20 cellular contexts compared by ENCODE assay signal in genomic region chr11:80379620-80380278, GRCh38.
DNase-seq lines count a peak whose midpoint lies in the region; ATAC-seq and TF ChIP-seq lines count a peak whose summit lies in the region.
"Had no signal": no experiment of that assay in that cellular context is flagged by ENCODE, and none has a peak within 500 bp of the region (broad histone marks: within the 10 kb centered on the region; RNA-seq: fewer than 3 reads in every experiment).

No MANE protein-coding gene starts in this region.

- no peak for TF ChIP-seq EP300 in stomach (IDR thresholded peaks at IDR 0.05)

- H3K4me3 ChIP-seq in stomach (no peak overlapping the region), esophagus squamous epithelium (no peak overlapping the region)

- no peaks in the 10 kb centered on the region for H3K27me3 ChIP-seq in stomach
- H3K27me3 ChIP-seq in esophagus squamous epithelium, result peaks cover 0 to 14% (median 0%) of the 10 kb centered on the region in 4 donors

- H3K27ac ChIP-seq in stomach (no peak overlapping the region), esophagus squamous epithelium (no peak overlapping the region)
- H3K27ac ChIP-seq: C4-2B had no signal

- TF ChIP-seq POLR2A in stomach (IDR thresholded peaks at IDR 0.05) (no peak), esophagus squamous epithelium (IDR thresholded peaks at IDR 0.05) (no peak)

- no peaks in the 10 kb centered on the region for H3K36me3 ChIP-seq in stomach
- H3K36me3 ChIP-seq in esophagus squamous epithelium, result no peaks in the 10 kb centered on the region

- H3K4me1 ChIP-seq in stomach (no peaks in the 10 kb centered on the region), esophagus squamous epithelium (peaks cover 0 to 3% (median 0%) of the 10 kb centered on the region in 3 donors)

- TF ChIP-seq CTCF in stomach (IDR thresholded peaks at IDR 0.05) (no peak), esophagus squamous epithelium (IDR thresholded peaks at IDR 0.05) (no peak)

- intact Hi-C loops in stomach (cut with DNase I; ENCODE audit: low total_unique reads) (no loop called here), esophagus squamous epithelium (cut with DNase I) (no loop called here)

- H3K9me3 ChIP-seq in stomach (no peaks in the 10 kb centered on the region), esophagus squamous epithelium (no peaks in the 10 kb centered on the region)

- WGBS in stomach, 5 donors, result 43 to 69% (median 51%) methylated on average over 1 of the region's 1 CpG
- WGBS in esophagus squamous epithelium, 2 donors, result 45 to 54% methylated on average over 1 of the region's 1 CpG

- peak; percentile 52 for DNase-seq in HT-29 (ENCODE audit: low spot score)
- peak; percentile 93 for DNase-seq in NCI-H748 (lab: John Stamatoyannopoulos, UW; ENCODE audit: unreplicated experiment)
- DNase-seq in stomach, result no peak
- no peak for DNase-seq in esophagus squamous epithelium (lab: John Stamatoyannopoulos, UW)
- DNase-seq in HuH-7.5 (ENCODE audit: low spot score), result no peak
- DNase-seq: ACHN, AML-193, GF-D8, GOT3, KG1, MV-4-11, NCI-H187 treated with DMSO at 0.1 percent for 48 hours, NCI-H345, NCI-H524 treated with DMSO at 0.1 percent for 48 hours, SHP77, T-helper 1 cell had no signal

- ATAC-seq in esophagus mucosa (peak; percentile 91), GM18861 (IDR thresholded peaks at IDR 0.05; ENCODE audit: unreplicated experiment) (no peak)
- ATAC-seq: SK-N-SH treated with all-trans-retinoic acid at 6 μM for 48 hours had no signal

Comparison
In these comparisons a context has a peak if more than half of its experiments do, and no peak if none do; other contexts are left out.
1. DNase-seq: peak in HT-29 (single experiment) and NCI-H748 (single experiment); none in stomach (single experiment), esophagus squamous epithelium (single experiment) and HuH-7.5 (single experiment).